In genomic region chr20:32612831-32613595, GRCh38 we compare ENCODE assay signal across 32 cellular contexts.
"Had no signal": no experiment of that assay in that cellular context is flagged by ENCODE, and none has a peak within 500 bp of the region (broad histone marks: within the 10 kb centered on the region; RNA-seq: fewer than 3 reads in every experiment).

No MANE protein-coding gene starts in this region.

- H3K36me3 ChIP-seq: ascending aorta, cardiac muscle cell, SJSA1 had no signal

- H3K4me1 ChIP-seq: ascending aorta, SJSA1 had no signal

- H3K27me3 Mint-ChIP-seq: central memory CD8-positive, alpha-beta T cell had no signal

- H3K9me3 ChIP-seq: ascending aorta, SJSA1, SK-N-SH had no signal

- H3K9me3 Mint-ChIP-seq: activated naive CD4-positive, alpha-beta T cell treated with anti-CD3 and anti-CD28 coated beads, Interleukin-2, amount 10 ng/mL, durations not matched to agents 7 days and 5 days; activated T-cell treated with anti-CD3 and anti-CD28 coated beads, Interleukin-2, amount 50 U/mL, for 4 hours; activated T-helper 1 cell treated with anti-CD3 and anti-CD28 coated beads, Interleukin-12 subunit alpha, Interleukin-12 subunit beta, Interleukin-2, Interleukin-4 antibody, amounts not matched to agents 30 ng/mL and 10 ng/mL and 1 ng/mL, durations not matched to agents 14 hours and 24 hours and 36 hours; T-helper 1 cell treated with Interleukin-12 subunit alpha and Interleukin-12 subunit beta and Interleukin-4 antibody, amounts not matched to agents 30 μg/mL and 1 μg/mL, for 36 hours had no signal

- H3K9ac ChIP-seq: SK-N-SH had no signal

- H3K27me3 ChIP-seq: ascending aorta, cardiac muscle cell, SJSA1 had no signal

- DNase-seq: activated CD4-positive, alpha-beta T cell treated with anti-CD3 and anti-CD28 coated beads for 1 hour; activated CD4-positive, alpha-beta T cell treated with anti-CD3 and anti-CD28 coated beads for 48 hours; activated CD4-positive, CD25-positive, alpha-beta regulatory T cell; activated CD8-positive, alpha-beta T cell treated with anti-CD3 and anti-CD28 coated beads, Interleukin-2, amount 10 ng/mL, durations not matched to agents 7 days and 5 days; activated effector memory CD4-positive, alpha-beta T cell treated with Interleukin-2 at 50 U/mL for 16 hours; activated naive CD4-positive, alpha-beta T cell treated with anti-CD3 and anti-CD28 coated beads, Interleukin-2, amount 10 ng/mL, durations not matched to agents 7 days and 5 days; activated naive CD8-positive, alpha-beta T cell treated with anti-CD3 and anti-CD28 coated beads, Interleukin-2, amount 10 ng/mL, durations not matched to agents 7 days and 5 days; activated T-cell treated with anti-CD3 and anti-CD28 coated beads, Interleukin-2, amount 50 U/mL, for 4 hours; amygdala; Karpas-422; NCI-H1105; NCI-H1417 treated with DMSO at 0.1 percent for 48 hours; NCI-H187 treated with DMSO at 0.1 percent for 48 hours; NCI-H2081; NCI-H2171 treated with DMSO at 0.1 percent for 48 hours; NCI-H2227 treated with DMSO at 0.1 percent for 48 hours; NCI-H446; NCI-H510A treated with DMSO at 0.1 percent for 48 hours; NCI-H526 treated with DMSO at 0.1 percent for 48 hours; NCI-H774; RPMI8226; SHP77 treated with DMSO at 0.1 percent for 48 hours; SK-N-SH; T-helper 9 cell had no signal

- H3K27ac Mint-ChIP-seq: activated CD8-positive, alpha-beta T cell treated with anti-CD3 and anti-CD28 coated beads, Interleukin-2, amount 10 ng/mL, durations not matched to agents 7 days and 5 days; activated naive CD4-positive, alpha-beta T cell treated with anti-CD3 and anti-CD28 coated beads, Interleukin-2, amount 10 ng/mL, durations not matched to agents 7 days and 5 days; activated naive CD8-positive, alpha-beta T cell treated with anti-CD3 and anti-CD28 coated beads, Interleukin-2, amount 10 ng/mL, durations not matched to agents 7 days and 5 days; activated T-helper 1 cell treated with anti-CD3 and anti-CD28 coated beads, Interleukin-12 subunit alpha, Interleukin-12 subunit beta, Interleukin-2, Interleukin-4 antibody, amounts not matched to agents 30 ng/mL and 10 ng/mL and 1 ng/mL, durations not matched to agents 14 hours and 24 hours and 36 hours; T-helper 1 cell treated with Interleukin-12 subunit alpha and Interleukin-12 subunit beta and Interleukin-4 antibody, amounts not matched to agents 30 μg/mL and 1 μg/mL, for 36 hours had no signal

- H3K36me3 Mint-ChIP-seq: activated naive CD4-positive, alpha-beta T cell treated with anti-CD3 and anti-CD28 coated beads, Interleukin-2, amount 10 ng/mL, durations not matched to agents 7 days and 5 days had no signal

- H3K4me3 ChIP-seq: ascending aorta, cardiac muscle cell, SJSA1 had no signal

- ATAC-seq: activated CD8-positive, alpha-beta T cell treated with anti-CD3 and anti-CD28 coated beads, Interleukin-2, amount 10 ng/mL, durations not matched to agents 7 days and 5 days; activated T-cell treated with anti-CD3 and anti-CD28 coated beads, Interleukin-2, amount 50 U/mL, for 4 hours; Panc1 had no signal

- H3K4me2 ChIP-seq: SK-N-SH had no signal

- H3K4me3 Mint-ChIP-seq: activated CD8-positive, alpha-beta T cell treated with anti-CD3 and anti-CD28 coated beads, Interleukin-2, amount 10 ng/mL, durations not matched to agents 7 days and 5 days; activated naive CD4-positive, alpha-beta T cell treated with anti-CD3 and anti-CD28 coated beads, Interleukin-2, amount 10 ng/mL, durations not matched to agents 7 days and 5 days; activated naive CD8-positive, alpha-beta T cell treated with anti-CD3 and anti-CD28 coated beads, Interleukin-2, amount 10 ng/mL, durations not matched to agents 7 days and 5 days; activated T-cell treated with anti-CD3 and anti-CD28 coated beads, Interleukin-2, amount 50 U/mL, for 4 hours; activated T-helper 1 cell treated with anti-CD3 and anti-CD28 coated beads, Interleukin-12 subunit alpha, Interleukin-12 subunit beta, Interleukin-2, Interleukin-4 antibody, amounts not matched to agents 30 ng/mL and 10 ng/mL and 1 ng/mL, durations not matched to agents 14 hours and 24 hours and 36 hours; central memory CD8-positive, alpha-beta T cell; T-helper 1 cell treated with Interleukin-12 subunit alpha and Interleukin-12 subunit beta and Interleukin-4 antibody, amounts not matched to agents 30 μg/mL and 1 μg/mL, for 36 hours had no signal

- H3K27ac ChIP-seq: ascending aorta, cardiac muscle cell, SJSA1, VCaP had no signal
